In genomic region chr22:26670459-26670858, GRCh38 we compare ENCODE assay signal across 1 cellular context.
TF ChIP-seq lines count a peak whose summit lies in the region.

No MANE protein-coding gene starts in this region.

TF ChIP-seq in H1, 55 proteins besides CTCF, POLR2A, EP300 and RAD21:
- no peak for TF ChIP-seq MAX (IDR thresholded peaks at IDR 0.05)
- no peak for TF ChIP-seq SIX5 (IDR thresholded peaks at IDR 0.05; ENCODE audit: low read depth, low read length)
- TF ChIP-seq HDAC6 (IDR thresholded peaks at IDR 0.05; ENCODE audit: low read depth, low read length): no peak
- no peak for TF ChIP-seq NANOG (IDR thresholded peaks at IDR 0.05; ENCODE audit: insufficient read depth, low read depth, low read length, poor library complexity, severe bottlenecking)
- TF ChIP-seq, protein P1, sequence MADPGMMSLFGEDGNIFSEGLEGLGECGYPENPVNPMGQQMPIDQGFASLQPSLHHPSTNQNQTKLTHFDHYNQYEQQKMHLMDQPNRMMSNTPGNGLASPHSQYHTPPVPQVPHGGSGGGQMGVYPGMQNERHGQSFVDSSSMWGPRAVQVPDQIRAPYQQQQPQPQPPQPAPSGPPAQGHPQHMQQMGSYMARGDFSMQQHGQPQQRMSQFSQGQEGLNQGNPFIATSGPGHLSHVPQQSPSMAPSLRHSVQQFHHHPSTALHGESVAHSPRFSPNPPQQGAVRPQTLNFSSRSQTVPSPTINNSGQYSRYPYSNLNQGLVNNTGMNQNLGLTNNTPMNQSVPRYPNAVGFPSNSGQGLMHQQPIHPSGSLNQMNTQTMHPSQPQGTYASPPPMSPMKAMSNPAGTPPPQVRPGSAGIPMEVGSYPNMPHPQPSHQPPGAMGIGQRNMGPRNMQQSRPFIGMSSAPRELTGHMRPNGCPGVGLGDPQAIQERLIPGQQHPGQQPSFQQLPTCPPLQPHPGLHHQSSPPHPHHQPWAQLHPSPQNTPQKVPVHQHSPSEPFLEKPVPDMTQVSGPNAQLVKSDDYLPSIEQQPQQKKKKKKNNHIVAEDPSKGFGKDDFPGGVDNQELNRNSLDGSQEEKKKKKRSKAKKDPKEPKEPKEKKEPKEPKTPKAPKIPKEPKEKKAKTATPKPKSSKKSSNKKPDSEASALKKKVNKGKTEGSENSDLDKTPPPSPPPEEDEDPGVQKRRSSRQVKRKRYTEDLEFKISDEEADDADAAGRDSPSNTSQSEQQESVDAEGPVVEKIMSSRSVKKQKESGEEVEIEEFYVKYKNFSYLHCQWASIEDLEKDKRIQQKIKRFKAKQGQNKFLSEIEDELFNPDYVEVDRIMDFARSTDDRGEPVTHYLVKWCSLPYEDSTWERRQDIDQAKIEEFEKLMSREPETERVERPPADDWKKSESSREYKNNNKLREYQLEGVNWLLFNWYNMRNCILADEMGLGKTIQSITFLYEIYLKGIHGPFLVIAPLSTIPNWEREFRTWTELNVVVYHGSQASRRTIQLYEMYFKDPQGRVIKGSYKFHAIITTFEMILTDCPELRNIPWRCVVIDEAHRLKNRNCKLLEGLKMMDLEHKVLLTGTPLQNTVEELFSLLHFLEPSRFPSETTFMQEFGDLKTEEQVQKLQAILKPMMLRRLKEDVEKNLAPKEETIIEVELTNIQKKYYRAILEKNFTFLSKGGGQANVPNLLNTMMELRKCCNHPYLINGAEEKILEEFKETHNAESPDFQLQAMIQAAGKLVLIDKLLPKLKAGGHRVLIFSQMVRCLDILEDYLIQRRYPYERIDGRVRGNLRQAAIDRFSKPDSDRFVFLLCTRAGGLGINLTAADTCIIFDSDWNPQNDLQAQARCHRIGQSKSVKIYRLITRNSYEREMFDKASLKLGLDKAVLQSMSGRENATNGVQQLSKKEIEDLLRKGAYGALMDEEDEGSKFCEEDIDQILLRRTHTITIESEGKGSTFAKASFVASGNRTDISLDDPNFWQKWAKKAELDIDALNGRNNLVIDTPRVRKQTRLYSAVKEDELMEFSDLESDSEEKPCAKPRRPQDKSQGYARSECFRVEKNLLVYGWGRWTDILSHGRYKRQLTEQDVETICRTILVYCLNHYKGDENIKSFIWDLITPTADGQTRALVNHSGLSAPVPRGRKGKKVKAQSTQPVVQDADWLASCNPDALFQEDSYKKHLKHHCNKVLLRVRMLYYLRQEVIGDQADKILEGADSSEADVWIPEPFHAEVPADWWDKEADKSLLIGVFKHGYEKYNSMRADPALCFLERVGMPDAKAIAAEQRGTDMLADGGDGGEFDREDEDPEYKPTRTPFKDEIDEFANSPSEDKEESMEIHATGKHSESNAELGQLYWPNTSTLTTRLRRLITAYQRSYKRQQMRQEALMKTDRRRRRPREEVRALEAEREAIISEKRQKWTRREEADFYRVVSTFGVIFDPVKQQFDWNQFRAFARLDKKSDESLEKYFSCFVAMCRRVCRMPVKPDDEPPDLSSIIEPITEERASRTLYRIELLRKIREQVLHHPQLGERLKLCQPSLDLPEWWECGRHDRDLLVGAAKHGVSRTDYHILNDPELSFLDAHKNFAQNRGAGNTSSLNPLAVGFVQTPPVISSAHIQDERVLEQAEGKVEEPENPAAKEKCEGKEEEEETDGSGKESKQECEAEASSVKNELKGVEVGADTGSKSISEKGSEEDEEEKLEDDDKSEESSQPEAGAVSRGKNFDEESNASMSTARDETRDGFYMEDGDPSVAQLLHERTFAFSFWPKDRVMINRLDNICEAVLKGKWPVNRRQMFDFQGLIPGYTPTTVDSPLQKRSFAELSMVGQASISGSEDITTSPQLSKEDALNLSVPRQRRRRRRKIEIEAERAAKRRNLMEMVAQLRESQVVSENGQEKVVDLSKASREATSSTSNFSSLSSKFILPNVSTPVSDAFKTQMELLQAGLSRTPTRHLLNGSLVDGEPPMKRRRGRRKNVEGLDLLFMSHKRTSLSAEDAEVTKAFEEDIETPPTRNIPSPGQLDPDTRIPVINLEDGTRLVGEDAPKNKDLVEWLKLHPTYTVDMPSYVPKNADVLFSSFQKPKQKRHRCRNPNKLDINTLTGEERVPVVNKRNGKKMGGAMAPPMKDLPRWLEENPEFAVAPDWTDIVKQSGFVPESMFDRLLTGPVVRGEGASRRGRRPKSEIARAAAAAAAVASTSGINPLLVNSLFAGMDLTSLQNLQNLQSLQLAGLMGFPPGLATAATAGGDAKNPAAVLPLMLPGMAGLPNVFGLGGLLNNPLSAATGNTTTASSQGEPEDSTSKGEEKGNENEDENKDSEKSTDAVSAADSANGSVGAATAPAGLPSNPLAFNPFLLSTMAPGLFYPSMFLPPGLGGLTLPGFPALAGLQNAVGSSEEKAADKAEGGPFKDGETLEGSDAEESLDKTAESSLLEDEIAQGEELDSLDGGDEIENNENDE (IDR thresholded peaks at IDR 0.05; ENCODE audit: insufficient replicate concordance, low read length): no peak
- no peak for TF ChIP-seq BRCA1 (IDR thresholded peaks at IDR 0.05; ENCODE audit: low read depth, low read length)
- no peak for TF ChIP-seq HDAC2 (IDR thresholded peaks at IDR 0.05; ENCODE audit: borderline replicate concordance in 1 of 2, low read depth in 2 of 2, low read length in 2 of 2)
- no peak for TF ChIP-seq KDM4A (IDR thresholded peaks at IDR 0.05; ENCODE audit: low read depth, low read length, severe bottlenecking)
- no peak for TF ChIP-seq TAF1 (IDR thresholded peaks at IDR 0.05; ENCODE audit: low read depth, low read length)
- no peak for TF ChIP-seq RBBP5 (IDR thresholded peaks at IDR 0.05; ENCODE audit: borderline replicate concordance, low read depth, low read length)
